ENCODE assay signal across 10 cellular contexts in the genomic region with DNA sequence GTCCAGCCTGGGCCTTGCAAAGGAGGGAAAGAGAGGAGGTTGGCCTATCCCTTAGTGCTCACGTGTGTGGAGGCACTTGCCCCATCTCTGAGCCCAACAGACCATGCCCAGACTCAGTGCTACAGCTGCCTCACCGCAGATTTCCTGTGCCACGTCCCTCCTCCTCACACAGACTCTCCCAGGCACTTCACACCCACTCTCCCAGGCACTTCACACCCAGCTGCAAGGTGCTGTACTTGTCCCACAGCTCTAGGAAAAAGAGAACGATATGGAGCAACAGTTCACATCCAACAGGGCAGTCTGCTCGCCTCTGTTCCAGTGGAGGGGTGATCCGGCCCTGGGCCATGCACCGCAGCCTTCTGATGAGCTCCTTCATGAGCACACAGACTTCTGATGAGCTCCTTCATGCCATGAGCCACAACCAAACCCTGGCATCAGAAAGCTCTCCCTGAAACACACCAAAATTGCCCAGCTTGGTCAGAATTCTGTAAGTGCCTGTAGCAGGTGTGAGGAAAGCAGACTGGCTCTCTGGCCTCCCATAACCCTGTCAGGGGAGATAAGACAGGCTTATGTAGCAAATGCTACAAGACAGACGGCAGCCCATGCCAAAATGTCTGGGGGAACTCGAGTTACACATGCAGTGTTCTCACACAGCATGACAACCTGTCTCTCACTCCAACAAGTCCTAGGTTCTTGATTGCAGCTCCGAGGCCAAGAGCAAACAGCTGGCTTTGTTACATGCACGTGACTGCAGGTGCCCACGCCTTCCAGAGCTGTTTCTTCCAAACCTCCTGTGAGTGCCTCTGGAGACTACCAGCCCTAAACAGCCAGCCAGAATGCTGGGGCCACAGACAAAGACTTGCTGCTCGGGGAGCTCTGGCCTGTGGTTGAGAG.
DNase-seq lines count a peak whose midpoint lies in the region; ATAC-seq and TF ChIP-seq lines count a peak whose summit lies in the region.
"Had no signal": no experiment of that assay in that cellular context is flagged by ENCODE, and none has a peak within 500 bp of the region (broad histone marks: within the 10 kb centered on the region; RNA-seq: fewer than 3 reads in every experiment).

No MANE protein-coding gene starts in this region.

- H3K9me3 ChIP-seq in CD8-positive, alpha-beta T cell (ENCODE audit: low read length): no peaks in the 10 kb centered on the region

- peak; percentile 51 to 78 for DNase-seq in NCI-H524 (lab: John Stamatoyannopoulos, UW)
- peak; percentile 75 for DNase-seq in osteocyte (ENCODE audit: extremely low spot score, unreplicated experiment)
- no peak for DNase-seq in CD8-positive, alpha-beta T cell
- no peak for DNase-seq in NCI-H2081 (lab: John Stamatoyannopoulos, UW)
- DNase-seq: activated T-cell treated with anti-CD3 and anti-CD28 coated beads, Interleukin-2, amount 50 U/mL, for 48 hours; T-helper 17 cell had no signal

- CTCF ChIA-PET in CD8-positive, alpha-beta T cell (lab: Charles Lee): no interaction called here

- no peaks in the 10 kb centered on the region for H3K36me3 Mint-ChIP-seq in osteocyte (ENCODE audit: unreplicated experiment)
- H3K36me3 Mint-ChIP-seq in CD8-positive, alpha-beta T cell: no peaks in the 10 kb centered on the region

- peak; percentile 64 for ATAC-seq in GM19324 (IDR thresholded peaks at IDR 0.05; ENCODE audit: low FRiP score, unreplicated experiment)
- ATAC-seq in HG03196 (IDR thresholded peaks at IDR 0.05; ENCODE audit: unreplicated experiment): peak; percentile 84
- no peak for ATAC-seq in CD8-positive, alpha-beta T cell
- no peak for ATAC-seq in GM21717 (IDR thresholded peaks at IDR 0.05; ENCODE audit: unreplicated experiment)
- ATAC-seq: T-helper 17 cell had no signal

- no peaks in the 10 kb centered on the region for H3K4me1 Mint-ChIP-seq in osteocyte (ENCODE audit: unreplicated experiment)
- H3K4me1 Mint-ChIP-seq in CD8-positive, alpha-beta T cell (ENCODE audit: low read depth): peaks cover 2% of the 10 kb centered on the region

- POLR2A ChIA-PET in CD8-positive, alpha-beta T cell (lab: Charles Lee): no interaction called here

- no peaks in the 10 kb centered on the region for H3K27me3 Mint-ChIP-seq in osteocyte (ENCODE audit: unreplicated experiment)
- H3K27me3 Mint-ChIP-seq in CD8-positive, alpha-beta T cell (ENCODE audit: low read depth): no peaks in the 10 kb centered on the region
- H3K27me3 Mint-ChIP-seq: T-helper 17 cell had no signal

- H3K36me3 ChIP-seq in CD8-positive, alpha-beta T cell (ENCODE audit: insufficient read depth, low read length): no peaks in the 10 kb centered on the region

- intact Hi-C loops in CD8-positive, alpha-beta T cell (cut with DNase I, micrococcal nuclease): no loop called here

- no peak overlapping the region for H3K4me3 ChIP-seq in CD8-positive, alpha-beta T cell (ENCODE audit: low read depth, low read length)
- H3K4me3 ChIP-seq: hepatocyte had no signal

- no peak overlapping the region for H3K27ac Mint-ChIP-seq in osteocyte (ENCODE audit: unreplicated experiment)
- H3K27ac Mint-ChIP-seq in CD8-positive, alpha-beta T cell: no peak overlapping the region
- H3K27ac Mint-ChIP-seq: T-helper 17 cell had no signal

- H3K27me3 ChIP-seq in CD8-positive, alpha-beta T cell (ENCODE audit: insufficient read depth, low read length): no peaks in the 10 kb centered on the region
- H3K27me3 ChIP-seq: hepatocyte had no signal

- no peak overlapping the region for H3K27ac ChIP-seq in CD8-positive, alpha-beta T cell (ENCODE audit: low read depth, low read length)
- H3K27ac ChIP-seq: hepatocyte had no signal

- H3K9me3 Mint-ChIP-seq in osteocyte (ENCODE audit: unreplicated experiment): peaks cover 6% of the 10 kb centered on the region
- H3K9me3 Mint-ChIP-seq in CD8-positive, alpha-beta T cell: no peaks in the 10 kb centered on the region

- TF ChIP-seq CTCF in osteocyte (IDR thresholded peaks at IDR 0.05): no peak
- TF ChIP-seq CTCF in CD8-positive, alpha-beta T cell (IDR thresholded peaks at IDR 0.05): no peak

- no peak overlapping the region for H3K4me3 Mint-ChIP-seq in osteocyte (ENCODE audit: unreplicated experiment)
- no peak overlapping the region for H3K4me3 Mint-ChIP-seq in CD8-positive, alpha-beta T cell
- H3K4me3 Mint-ChIP-seq: T-helper 17 cell had no signal

- no peaks in the 10 kb centered on the region for H3K4me1 ChIP-seq in CD8-positive, alpha-beta T cell (ENCODE audit: insufficient read depth, low read length)

Comparison
In these comparisons a context has a peak if more than half of its experiments do, and no peak if none do; other contexts are left out.
1. ATAC-seq: peak in GM19324 (single experiment) and HG03196 (single experiment); none in CD8-positive, alpha-beta T cell (single experiment) and GM21717 (single experiment).
2. DNase-seq: peak in NCI-H524 (2 of 2) and osteocyte (single experiment); none in CD8-positive, alpha-beta T cell (0 of 7) and NCI-H2081 (0 of 2).